26 cellular contexts compared by ENCODE assay signal in the genomic region with DNA sequence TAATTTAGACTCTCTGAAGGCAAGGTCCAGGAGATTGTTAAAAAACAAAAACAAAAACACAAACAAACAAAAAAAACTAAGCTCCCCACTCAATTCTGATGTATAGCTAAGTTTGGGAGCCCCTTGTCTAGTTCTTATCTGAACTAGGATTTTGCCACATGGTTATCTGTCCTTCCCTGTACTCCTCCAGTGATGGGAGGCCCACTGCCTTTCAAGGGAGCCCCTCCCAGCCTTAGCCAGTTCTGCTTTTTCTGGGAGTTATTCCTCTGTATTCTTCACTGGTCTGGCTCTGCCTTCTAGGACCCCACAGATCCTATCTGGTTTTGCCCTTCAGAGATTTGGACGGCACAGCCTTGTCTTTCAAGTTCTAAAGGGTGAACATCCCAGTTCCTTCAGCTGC. TPM values are rescaled to one million over a fixed set of nuclear protein-coding genes. Genes with fewer than 3 reads are reported as not detected.
A peak's percentile ranks its signal among the peaks of the same experiment; 100 is the strongest.
DNase-seq lines count a peak whose midpoint lies in the region; ATAC-seq, FAIRE-seq and TF ChIP-seq lines count a peak whose summit lies in the region.
"Had no signal": no experiment of that assay in that cellular context is flagged by ENCODE, and none has a peak within 500 bp of the region (broad histone marks: within the 10 kb centered on the region; RNA-seq: fewer than 3 reads in every experiment).

No MANE protein-coding gene starts in this region.

- H3K27me3 ChIP-seq in IMR-90 (ENCODE audit: control insufficient read depth, insufficient read depth, low read length) (no peaks in the 10 kb centered on the region), astrocyte (ENCODE audit: insufficient read depth, low read length) (no peaks in the 10 kb centered on the region), lower lobe of right lung (ENCODE audit: low read depth) (no peaks in the 10 kb centered on the region), subcutaneous abdominal adipose tissue (ENCODE audit: control insufficient read depth in 5 of 5, insufficient read depth in 4 of 5, low read length in 5 of 5) (no peaks in the 10 kb centered on the region)
- H3K27me3 ChIP-seq: cardiac muscle cell had no signal

- no peak overlapping the region for H2AFZ ChIP-seq in IMR-90 (replicated peaks; ENCODE audit: low read length, poor library complexity)
- no peak overlapping the region for H2AFZ ChIP-seq in astrocyte (ENCODE audit: low read depth, low read length)

- H3K27ac Mint-ChIP-seq in astrocyte (ENCODE audit: unreplicated experiment): peak overlapping the region; percentile 76
- H3K27ac Mint-ChIP-seq in activated naive CD4-positive, alpha-beta T cell treated with anti-CD3 and anti-CD28 coated beads for 36 hours: no peak overlapping the region
- H3K27ac Mint-ChIP-seq: activated naive CD8-positive, alpha-beta T cell treated with anti-CD3 and anti-CD28 coated beads, Interleukin-2, amount 50 U/mL, for 24 hours; activated T-helper 2 cell treated with anti-CD3 and anti-CD28 coated beads, Interferon-gamma antibody, Interleukin-2, Interleukin-4, amounts not matched to agents 10 μg/mL and 5 μg/mL and 100 μg/mL, durations not matched to agents 14 hours and 24 hours and 36 hours; H9 had no signal

- peak overlapping the region; percentile 62 for H3K4me3 Mint-ChIP-seq in astrocyte (ENCODE audit: unreplicated experiment)
- H3K4me3 Mint-ChIP-seq in activated naive CD4-positive, alpha-beta T cell treated with anti-CD3 and anti-CD28 coated beads for 36 hours: no peak overlapping the region
- H3K4me3 Mint-ChIP-seq: H9 had no signal

- H3K4me1 ChIP-seq in IMR-90 (ENCODE audit: control insufficient read depth, insufficient read depth, low read length) (peaks cover 11% of the 10 kb centered on the region), astrocyte (ENCODE audit: insufficient read depth, low read length) (peaks cover 12% of the 10 kb centered on the region), lower lobe of right lung (peaks cover 10% of the 10 kb centered on the region), subcutaneous abdominal adipose tissue (ENCODE audit: control insufficient read depth in 5 of 5, insufficient read depth in 5 of 5, low read length in 5 of 5) (peaks cover 11 to 50% (median 39%) of the 10 kb centered on the region in 5 donors)

- no peak for FAIRE-seq in astrocyte (lab: Jason Lieb, UNC)
- FAIRE-seq: G401.6 had no signal

- no peak overlapping the region; the same call in 1 of the 2 replicates for H3K18ac ChIP-seq in IMR-90 (ENCODE audit: low read depth, low read length)

- no peak overlapping the region for H3K4me3 ChIP-seq in IMR-90 (ENCODE audit: insufficient read depth, low read depth, low read length)
- H3K4me3 ChIP-seq in astrocyte (ENCODE audit: insufficient read depth, low read depth, low read length): no peak overlapping the region
- H3K4me3 ChIP-seq in lower lobe of right lung: no peak overlapping the region
- no peak overlapping the region for H3K4me3 ChIP-seq in subcutaneous abdominal adipose tissue (ENCODE audit: low read depth in 1 of 5, low read length in 5 of 5)
- H3K4me3 ChIP-seq: cardiac muscle cell had no signal

- peaks cover 30% of the 10 kb centered on the region for H3K79me2 ChIP-seq in astrocyte (ENCODE audit: insufficient read depth, low read length)

- H2AK9ac ChIP-seq in IMR-90 (replicated peaks; ENCODE audit: low read depth, low read length, poor library complexity): no peak overlapping the region

- peak overlapping the region; percentile 13 to 59; a peak in 2 of 4 replicates for H4K8ac ChIP-seq in IMR-90 (ENCODE audit: low read depth in 2 of 2, low read length in 2 of 2)

- H3K4ac ChIP-seq in IMR-90 (ENCODE audit: low read depth, low read length): 0 out of 2 replicates have a peak overlapping the region, but pooled peaks have one; percentile 5

- 0 out of 2 replicates have a peak, but pooled peaks cover under 1% of the 10 kb centered on the region for H3K36me3 ChIP-seq in IMR-90 (ENCODE audit: control insufficient read depth, insufficient read depth, low read length)
- H3K36me3 ChIP-seq in astrocyte (ENCODE audit: insufficient read depth, low read length): peaks cover 4% of the 10 kb centered on the region
- H3K36me3 ChIP-seq in lower lobe of right lung: no peaks in the 10 kb centered on the region
- peaks cover 0 to under 1% (median 0%) of the 10 kb centered on the region in 5 donors for H3K36me3 ChIP-seq in subcutaneous abdominal adipose tissue (ENCODE audit: control insufficient read depth in 5 of 5, insufficient read depth in 5 of 5, low read length in 5 of 5)
- H3K36me3 ChIP-seq: cardiac muscle cell had no signal

- peak overlapping the region; percentile 46; the same call in 1 of the 2 replicates for H4K91ac ChIP-seq in IMR-90 (ENCODE audit: insufficient read depth, low read depth, low read length)

- peaks cover 43% of the 10 kb centered on the region for H3K4me1 Mint-ChIP-seq in astrocyte (ENCODE audit: low read depth, unreplicated experiment)
- peaks cover 13% of the 10 kb centered on the region for H3K4me1 Mint-ChIP-seq in activated naive CD4-positive, alpha-beta T cell treated with anti-CD3 and anti-CD28 coated beads for 36 hours (ENCODE audit: low read depth)

- H3K4me2 ChIP-seq in IMR-90 (ENCODE audit: low read depth, low read length) (no peak overlapping the region), astrocyte (ENCODE audit: low read length) (no peak overlapping the region)
- H3K4me2 ChIP-seq: SK-N-SH had no signal

- TF ChIP-seq RAD21 in IMR-90 (IDR thresholded peaks at IDR 0.05; ENCODE audit: low read length): no peak

- H2BK5ac ChIP-seq in IMR-90 (ENCODE audit: low read depth, low read length, poor library complexity, severe bottlenecking): peak overlapping the region; percentile 31

- peak overlapping the region; percentile 10; the same call in 1 of the 3 replicates for H2BK15ac ChIP-seq in IMR-90 (ENCODE audit: low read depth, low read length)

- H4K5ac ChIP-seq in IMR-90 (ENCODE audit: low read depth, low read length): peak overlapping the region; percentile 43

- peaks cover 3% of the 10 kb centered on the region for H3K9me3 Mint-ChIP-seq in astrocyte (ENCODE audit: unreplicated experiment)
- H3K9me3 Mint-ChIP-seq in activated naive CD4-positive, alpha-beta T cell treated with anti-CD3 and anti-CD28 coated beads for 36 hours: no peaks in the 10 kb centered on the region
- H3K9me3 Mint-ChIP-seq: activated naive CD8-positive, alpha-beta T cell treated with anti-CD3 and anti-CD28 coated beads, Interleukin-2, amount 50 U/mL, for 24 hours; activated T-helper 2 cell treated with anti-CD3 and anti-CD28 coated beads, Interferon-gamma antibody, Interleukin-2, Interleukin-4, amounts not matched to agents 10 μg/mL and 5 μg/mL and 100 μg/mL, durations not matched to agents 14 hours and 24 hours and 36 hours had no signal

- H3K27ac ChIP-seq in IMR-90 (ENCODE audit: insufficient read depth, low read length) (no peak overlapping the region), astrocyte (ENCODE audit: low read depth, low read length) (no peak overlapping the region), lower lobe of right lung (peak overlapping the region; percentile 18), subcutaneous abdominal adipose tissue (ENCODE audit: low read depth, low read length) (peak overlapping the region; percentile 95)
- H3K27ac ChIP-seq: cardiac muscle cell had no signal

- H3K36me3 Mint-ChIP-seq in astrocyte (ENCODE audit: low read depth, unreplicated experiment): peaks cover 7% of the 10 kb centered on the region
- H3K36me3 Mint-ChIP-seq in activated naive CD4-positive, alpha-beta T cell treated with anti-CD3 and anti-CD28 coated beads for 36 hours (ENCODE audit: low read depth): peaks cover 11% of the 10 kb centered on the region

- no TSS peak for BruUV-seq in IMR-90 (replicated peaks; lab: Mats Ljungman, UMichigan)

- H3K27me3 Mint-ChIP-seq in astrocyte (ENCODE audit: low read depth, unreplicated experiment): no peaks in the 10 kb centered on the region
- H3K27me3 Mint-ChIP-seq in activated naive CD4-positive, alpha-beta T cell treated with anti-CD3 and anti-CD28 coated beads for 36 hours (ENCODE audit: low read depth): peaks cover 9% of the 10 kb centered on the region

- H4K20me1 ChIP-seq in IMR-90 (ENCODE audit: insufficient read depth, low read length) (no peaks in the 10 kb centered on the region; the same call in 1 of the 2 replicates), astrocyte (ENCODE audit: insufficient read depth, low read length) (peaks cover 10% of the 10 kb centered on the region)

- 60% methylated on average over 1 of the region's 1 CpG; no CpG with 5 or more reads in 1 of the 2 experiments for WGBS in IMR-90 (ENCODE audit: extremely low coverage in 2 of 2, insufficient read length in 1 of 2), 2 experiments

- H3K14ac ChIP-seq in IMR-90 (replicated peaks; ENCODE audit: low read depth, low read length): no peak overlapping the region

- H3K9ac ChIP-seq in IMR-90 (ENCODE audit: low read depth, low read length) (no peak overlapping the region), astrocyte (ENCODE audit: low read length) (no peak overlapping the region), subcutaneous abdominal adipose tissue (ENCODE audit: low read length in 5 of 5) (peak overlapping the region in 1 of 5 donors; percentile 9)
- H3K9ac ChIP-seq: SK-N-SH had no signal

- dilution Hi-C loops in IMR-90 (cut with HindIII; ENCODE audit: low sequenced_read_pairs, unreplicated experiment): loop anchor here (25.0 kb wide), 1 partner anchor 478 kb away; the partner anchor contains the start of gene SLC25A51

- intact Hi-C loops in IMR-90 (cut with micrococcal nuclease) (no loop called here), lower lobe of right lung (cut with DNase I) (no loop called here)
- intact Hi-C loops in activated naive CD4-positive, alpha-beta T cell treated with anti-CD3 and anti-CD28 coated beads for 36 hours (cut with micrococcal nuclease): loop anchor here (5.0 kb wide), 1 partner anchor 488 kb away; the partner anchor contains the start of gene SLC25A51

- no peaks in the 10 kb centered on the region for H3K9me3 ChIP-seq in IMR-90 (ENCODE audit: control insufficient read depth, insufficient read depth, low read length)
- no peaks in the 10 kb centered on the region for H3K9me3 ChIP-seq in astrocyte (ENCODE audit: insufficient read depth, low read depth, low read length)
- no peaks in the 10 kb centered on the region for H3K9me3 ChIP-seq in lower lobe of right lung
- peaks cover 0 to 3% (median 0%) of the 10 kb centered on the region in 5 donors for H3K9me3 ChIP-seq in subcutaneous abdominal adipose tissue (ENCODE audit: control insufficient read depth in 5 of 5, low read length in 5 of 5)
- H3K9me3 ChIP-seq: SK-N-SH had no signal

- no peak for TF ChIP-seq CTCF in IMR-90 (conservative IDR thresholded peaks at IDR 0.05; ENCODE audit: low read depth, low read length)
- no peak for TF ChIP-seq CTCF in astrocyte (IDR thresholded peaks at IDR 0.05; ENCODE audit: insufficient read depth, low read depth, low read length)
- no peak for TF ChIP-seq CTCF in lower lobe of right lung (IDR thresholded peaks at IDR 0.05)

- H3K79me1 ChIP-seq in IMR-90 (ENCODE audit: low read depth in 1 of 2, low read length in 2 of 2): peaks cover 12 to 25% of the 10 kb centered on the region in 2 experiments

- H3K9me1 ChIP-seq in IMR-90 (ENCODE audit: insufficient read depth, low read length): peaks cover 13% of the 10 kb centered on the region

- TF ChIP-seq POLR2A in IMR-90 (IDR thresholded peaks at IDR 0.05; ENCODE audit: low read depth, low read length): no peak

- no peak overlapping the region for H3K23ac ChIP-seq in IMR-90 (ENCODE audit: low read depth, low read length)

- ATAC-seq in IMR-90 (ENCODE audit: low read depth) (no peak), lower lobe of right lung (no peak)
- ATAC-seq: activated naive CD8-positive, alpha-beta T cell treated with anti-CD3 and anti-CD28 coated beads, Interleukin-2, amount 50 U/mL, for 24 hours; esophagus mucosa; left cardiac atrium; sciatic nerve; stimulated activated naive CD8-positive, alpha-beta T cell treated with anti-CD3 and anti-CD28 coated beads, Interleukin-15, Interleukin-2, amounts not matched to agents 100 U/mL and 50 U/mL, for 24 hours had no signal

- DNase-seq in IMR-90: no peak
- no peak for DNase-seq in astrocyte (ENCODE audit: low read depth)
- DNase-seq in lower lobe of right lung: no peak
- no peak for DNase-seq in OCI-M2 (lab: John Stamatoyannopoulos, UW; ENCODE audit: unreplicated experiment)
- no peak for DNase-seq in NCI-H2107 (lab: John Stamatoyannopoulos, UW)
- no peak for DNase-seq in stimulated activated naive CD4-positive, alpha-beta T cell (lab: John Stamatoyannopoulos, UW)
- DNase-seq in activated naive CD4-positive, alpha-beta T cell treated with anti-CD3 and anti-CD28 coated beads for 36 hours: no peak
- DNase-seq: ACHN; activated naive CD8-positive, alpha-beta T cell treated with anti-CD3 and anti-CD28 coated beads, Interleukin-2, amount 50 U/mL, for 24 hours; C1 segment of cervical spinal cord; H9; left cardiac atrium; MM.1S; NCI-H187 treated with DMSO at 0.1 percent for 48 hours; NK-92 treated with Interleukin-12 subunit alpha and Interleukin-12 subunit beta, amount 100 ng/mL, for 24 hours; nucleus accumbens; RPMI8226; SK-N-SH; stimulated activated naive CD8-positive, alpha-beta T cell treated with anti-CD3 and anti-CD28 coated beads, Interleukin-15, Interleukin-2, amounts not matched to agents 100 U/mL and 50 U/mL, for 24 hours had no signal

- in situ Hi-C loops in IMR-90 (cut with MboI; ENCODE audit: low sequenced_read_pairs): no loop called here

- H2AK5ac ChIP-seq in IMR-90 (ENCODE audit: low read depth, low read length): no peak overlapping the region

- no peak overlapping the region for H3K56ac ChIP-seq in IMR-90 (ENCODE audit: extremely low read depth, insufficient read depth, low read length)

- no peak overlapping the region; the same call in 1 of the 2 replicates for H2BK20ac ChIP-seq in IMR-90 (ENCODE audit: low read depth, low read length)

- POLR2A ChIA-PET in IMR-90 (lab: Charles Lee; ENCODE audit: unreplicated experiment): no interaction called here

- CTCF ChIA-PET in IMR-90 (lab: Yijun Ruan, JAX): no interaction called here
- CTCF ChIA-PET in activated naive CD4-positive, alpha-beta T cell treated with anti-CD3 and anti-CD28 coated beads for 36 hours (lab: Charles Lee): no interaction called here

- H2BK120ac ChIP-seq in IMR-90 (ENCODE audit: low read depth, low read length): peak overlapping the region; percentile 16; the same call in 1 of the 2 replicates

RNA-seq across cellular contexts. Expression of gene ALDH1B1, which starts 2.1 kb away (rescaled TPM):
- total RNA-seq in IMR-90 (2012; rRNA removed) (37.2 and 37.6 TPM in 2 replicates), astrocyte (124 and 137 TPM in 2 replicates), lower lobe of right lung (10.8 TPM)
- 27.2 and 29.6 TPM in 2 replicates for polyA plus RNA-seq in IMR-90 (2012; rRNA removed)
- 17.3 and 24.3 TPM in 2 replicates for polyA plus RNA-seq in IMR-90 (2012; cell fraction: cytosol; rRNA removed)
- polyA plus RNA-seq in IMR-90 (2012; cell fraction: nucleus; rRNA removed; ENCODE audit: low replicate concordance): 8.2 and 8.4 TPM in 2 replicates
- 10 to 100 TPM; 14.1 to 17.9 TPM for total RNA-seq in activated naive CD4-positive, alpha-beta T cell treated with anti-CD3 and anti-CD28 coated beads for 36 hours

RNA-seq across cellular contexts. Expression of gene IGFBPL1, which starts 33.8 kb away (rescaled TPM):
- total RNA-seq in IMR-90 (2012; rRNA removed) (under 0.01 TPM in 1 of 2 replicates, not detected in the other), astrocyte (5.6 and 11.0 TPM in 2 replicates), lower lobe of right lung (0.35 TPM)
- not detected in 2 replicates for polyA plus RNA-seq in IMR-90 (2012; rRNA removed)
- not detected in 2 replicates for polyA plus RNA-seq in IMR-90 (2012; cell fraction: cytosol; rRNA removed)
- not detected in 2 replicates for polyA plus RNA-seq in IMR-90 (2012; cell fraction: nucleus; rRNA removed; ENCODE audit: low replicate concordance)
- under 1 TPM; 0.20 to 0.26 TPM for total RNA-seq in activated naive CD4-positive, alpha-beta T cell treated with anti-CD3 and anti-CD28 coated beads for 36 hours
- total RNA-seq: esophagus mucosa, sciatic nerve, ureter had no signal

Comparison
In these comparisons a context has a peak if more than half of its experiments do, and no peak if none do; other contexts are left out.
1. H3K27ac ChIP-seq: peak in lower lobe of right lung (single experiment) and subcutaneous abdominal adipose tissue (single experiment); none in IMR-90 (single experiment) and astrocyte (single experiment).